12 cellular contexts compared by ENCODE assay signal in the genomic region with DNA sequence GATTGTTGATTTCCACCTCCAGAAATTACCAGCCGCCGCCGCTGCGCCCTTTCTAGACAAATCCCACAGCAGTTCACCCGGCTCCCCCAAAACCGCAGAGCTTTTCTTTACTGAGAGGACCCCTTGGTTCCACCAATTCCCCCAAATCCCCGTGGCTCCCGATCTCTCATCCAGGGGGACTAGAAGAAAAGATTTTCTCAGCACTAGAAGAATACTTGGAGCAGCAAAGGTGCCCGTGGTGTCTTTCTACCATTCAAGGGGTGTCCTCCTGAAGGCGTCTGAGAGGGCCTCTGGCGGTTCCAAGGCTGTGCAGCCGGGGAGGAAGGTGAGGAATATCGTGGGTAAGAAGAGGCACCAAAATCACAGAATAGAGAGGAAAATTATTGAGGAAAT. TPM values are rescaled to one million over a fixed set of nuclear protein-coding genes. Genes with fewer than 3 reads are reported as not detected.
A peak's percentile ranks its signal among the peaks of the same experiment; 100 is the strongest.
DNase-seq lines count a peak whose midpoint lies in the region; ATAC-seq, FAIRE-seq and TF ChIP-seq lines count a peak whose summit lies in the region.
"Had no signal": no experiment of that assay in that cellular context is flagged by ENCODE, and none has a peak within 500 bp of the region (broad histone marks: within the 10 kb centered on the region; RNA-seq: fewer than 3 reads in every experiment).

No MANE protein-coding gene starts in this region.

- DNase-seq in adrenal gland (peak in 2 of 7 donors; percentile 11 to 16), kidney (peak; percentile 53), amygdala (lab: John Stamatoyannopoulos, UW) (no peak)
- no peak for DNase-seq in activated T-helper 2 cell treated with anti-CD3 and anti-CD28 coated beads, Interferon-gamma antibody, Interleukin-2, Interleukin-4, amounts not matched to agents 10 μg/mL and 5 μg/mL and 100 μg/mL, durations not matched to agents 14 hours and 24 hours and 36 hours (ENCODE audit: low spot score)
- DNase-seq: activated naive CD8-positive, alpha-beta T cell treated with anti-CD3 and anti-CD28 coated beads, Interleukin-2, amount 50 U/mL, for 24 hours; erythroblast; NCI-H748 treated with DMSO at 0.1 percent for 48 hours; T-helper 1 cell had no signal

- no peak for TF ChIP-seq POLR2A in adrenal gland (IDR thresholded peaks at IDR 0.05)

- H3K4me1 Mint-ChIP-seq in activated T-helper 2 cell treated with anti-CD3 and anti-CD28 coated beads, Interferon-gamma antibody, Interleukin-2, Interleukin-4, amounts not matched to agents 10 μg/mL and 5 μg/mL and 100 μg/mL, durations not matched to agents 14 hours and 24 hours and 36 hours (ENCODE audit: low read depth): no peaks in the 10 kb centered on the region
- H3K4me1 Mint-ChIP-seq: activated naive CD8-positive, alpha-beta T cell treated with anti-CD3 and anti-CD28 coated beads, Interleukin-2, amount 50 U/mL, for 24 hours had no signal

- H3K4me1 ChIP-seq in adrenal gland (replicated peaks in 1 of 2): peaks cover 0 to 10% of the 10 kb centered on the region in 2 donors
- H3K4me1 ChIP-seq in kidney (ENCODE audit: control insufficient read depth in 1 of 2, insufficient read depth in 1 of 2, low read depth in 1 of 2, low read length in 2 of 2): peaks cover 24 to 29% of the 10 kb centered on the region in 2 donors
- peaks cover 45% of the 10 kb centered on the region for H3K4me1 ChIP-seq in stomach smooth muscle (ENCODE audit: control insufficient read depth, insufficient read depth, low read length)

- H3K9me3 Mint-ChIP-seq in activated T-helper 2 cell treated with anti-CD3 and anti-CD28 coated beads, Interferon-gamma antibody, Interleukin-2, Interleukin-4, amounts not matched to agents 10 μg/mL and 5 μg/mL and 100 μg/mL, durations not matched to agents 14 hours and 24 hours and 36 hours: no peaks in the 10 kb centered on the region
- H3K9me3 Mint-ChIP-seq: activated naive CD8-positive, alpha-beta T cell treated with anti-CD3 and anti-CD28 coated beads, Interleukin-2, amount 50 U/mL, for 24 hours; CD8-positive, alpha-beta T cell had no signal

- no peaks in the 10 kb centered on the region for H3K36me3 Mint-ChIP-seq in activated T-helper 2 cell treated with anti-CD3 and anti-CD28 coated beads, Interferon-gamma antibody, Interleukin-2, Interleukin-4, amounts not matched to agents 10 μg/mL and 5 μg/mL and 100 μg/mL, durations not matched to agents 14 hours and 24 hours and 36 hours (ENCODE audit: low read depth)
- H3K36me3 Mint-ChIP-seq: CD8-positive, alpha-beta T cell had no signal

- H3K36me3 ChIP-seq in adrenal gland (replicated peaks in 1 of 2) (no peaks in the 10 kb centered on the region), kidney (ENCODE audit: control insufficient read depth in 1 of 2, insufficient read depth in 2 of 2, low read length in 2 of 2) (no peaks in the 10 kb centered on the region), stomach smooth muscle (ENCODE audit: control insufficient read depth in 2 of 2, insufficient read depth in 2 of 2, low read length in 2 of 2) (peaks cover 0 to 3% of the 10 kb centered on the region in 2 donors)

- H3K9ac ChIP-seq in kidney (ENCODE audit: low read length in 2 of 2) (peak overlapping the region; percentile 85 to 89), stomach smooth muscle (ENCODE audit: low read length in 2 of 2) (peak overlapping the region; percentile 91 to 96)

- H3K4me3 ChIP-seq in adrenal gland: peak overlapping the region in 1 of 4 donors; percentile 44
- H3K4me3 ChIP-seq in kidney (ENCODE audit: low read length in 2 of 2): peak overlapping the region; percentile 61 to 64
- peak overlapping the region; percentile 77 to 93 for H3K4me3 ChIP-seq in stomach smooth muscle (ENCODE audit: low read length in 2 of 2)

- no peak overlapping the region for H3K27ac Mint-ChIP-seq in activated T-helper 2 cell treated with anti-CD3 and anti-CD28 coated beads, Interferon-gamma antibody, Interleukin-2, Interleukin-4, amounts not matched to agents 10 μg/mL and 5 μg/mL and 100 μg/mL, durations not matched to agents 14 hours and 24 hours and 36 hours
- H3K27ac Mint-ChIP-seq: activated naive CD8-positive, alpha-beta T cell treated with anti-CD3 and anti-CD28 coated beads, Interleukin-2, amount 50 U/mL, for 24 hours; CD8-positive, alpha-beta T cell had no signal

- intact Hi-C loops in adrenal gland (cut with DNase I) (no loop called here), kidney (cut with DNase I) (no loop called here)
- intact Hi-C loops in activated T-helper 2 cell treated with anti-CD3 and anti-CD28 coated beads, Interferon-gamma antibody, Interleukin-2, Interleukin-4, amounts not matched to agents 10 μg/mL and 5 μg/mL and 100 μg/mL, durations not matched to agents 14 hours and 24 hours and 36 hours (cut with micrococcal nuclease): no loop called here

- H3K9me3 ChIP-seq in adrenal gland (replicated peaks in 1 of 3) (no peaks in the 10 kb centered on the region), kidney (ENCODE audit: control insufficient read depth in 1 of 2, low read length in 2 of 2) (no peaks in the 10 kb centered on the region), stomach smooth muscle (ENCODE audit: control insufficient read depth in 2 of 2, low read length in 2 of 2) (no peaks in the 10 kb centered on the region)

- peaks cover 3% of the 10 kb centered on the region for H3K27me3 Mint-ChIP-seq in activated T-helper 2 cell treated with anti-CD3 and anti-CD28 coated beads, Interferon-gamma antibody, Interleukin-2, Interleukin-4, amounts not matched to agents 10 μg/mL and 5 μg/mL and 100 μg/mL, durations not matched to agents 14 hours and 24 hours and 36 hours (ENCODE audit: low read depth)

- FAIRE-seq in kidney (lab: Jason Lieb, UNC): no peak

- H3K27me3 ChIP-seq in adrenal gland: no peaks in the 10 kb centered on the region
- no peaks in the 10 kb centered on the region for H3K27me3 ChIP-seq in stomach smooth muscle (ENCODE audit: control insufficient read depth in 1 of 2, insufficient read depth in 2 of 2, low read length in 2 of 2)

- no peak for ATAC-seq in HG03457 (IDR thresholded peaks at IDR 0.05; ENCODE audit: unreplicated experiment)
- ATAC-seq: activated naive CD8-positive, alpha-beta T cell treated with anti-CD3 and anti-CD28 coated beads, Interleukin-2, amount 50 U/mL, for 24 hours; CD8-positive, alpha-beta T cell had no signal

- no peak for TF ChIP-seq CTCF in adrenal gland (IDR thresholded peaks at IDR 0.05)
- TF ChIP-seq CTCF in kidney (IDR thresholded peaks at IDR 0.05; ENCODE audit: borderline replicate concordance, extremely low read depth, insufficient read depth): no peak

- 65 to 73% (median 67%) methylated on average over 13 of the region's 13 CpGs for WGBS in adrenal gland, 4 donors

- H3K27ac ChIP-seq in adrenal gland (peak overlapping the region in 4 of 5 donors; percentile 53 to 91 (median 72)), kidney (ENCODE audit: low read depth in 2 of 2, low read length in 2 of 2) (peak overlapping the region; percentile 96), stomach smooth muscle (ENCODE audit: low read length) (peak overlapping the region; percentile 98)

- no peak overlapping the region for H3K4me3 Mint-ChIP-seq in activated T-helper 2 cell treated with anti-CD3 and anti-CD28 coated beads, Interferon-gamma antibody, Interleukin-2, Interleukin-4, amounts not matched to agents 10 μg/mL and 5 μg/mL and 100 μg/mL, durations not matched to agents 14 hours and 24 hours and 36 hours (ENCODE audit: low read depth)
- H3K4me3 Mint-ChIP-seq: activated naive CD8-positive, alpha-beta T cell treated with anti-CD3 and anti-CD28 coated beads, Interleukin-2, amount 50 U/mL, for 24 hours; CD8-positive, alpha-beta T cell had no signal

RNA-seq across cellular contexts. Expression of a gene that starts 13.5 kb away (rescaled TPM):
- 1 to 10 TPM in 5 of 8 donors, under 1 TPM in 2, not detected in 1; 0.41 to 1.9 (median 1.1) TPM for total RNA-seq in adrenal gland
- 1 to 10 TPM; 1.2 to 2.8 (median 2.0) TPM for polyA plus RNA-seq in adrenal gland
- total RNA-seq in kidney: 2.9 TPM
- 1.3 TPM for polyA plus RNA-seq in kidney (ENCODE audit: insufficient read depth, low read depth, low replicate concordance)
- total RNA-seq in activated T-helper 2 cell treated with anti-CD3 and anti-CD28 coated beads, Interferon-gamma antibody, Interleukin-2, Interleukin-4, amounts not matched to agents 10 μg/mL and 5 μg/mL and 100 μg/mL, durations not matched to agents 14 hours and 24 hours and 36 hours: not detected in 2 replicates
- total RNA-seq: CD8-positive, alpha-beta T cell had no signal

RNA-seq across cellular contexts. Expression of a gene that starts 14.5 kb away (rescaled TPM):
- total RNA-seq in adrenal gland (10 to 100 TPM in 1 of 8 donors, 1 to 10 TPM in 7; 3.5 to 10.9 (median 5.6) TPM), kidney (11.2 TPM)
- polyA plus RNA-seq in adrenal gland (10 to 100 TPM in 2 of 3 donors, 1 to 10 TPM in 1; 9.3 to 12.6 (median 11.3) TPM), kidney (ENCODE audit: insufficient read depth, low read depth, low replicate concordance) (13.0 TPM)
- not detected in 2 replicates for total RNA-seq in activated T-helper 2 cell treated with anti-CD3 and anti-CD28 coated beads, Interferon-gamma antibody, Interleukin-2, Interleukin-4, amounts not matched to agents 10 μg/mL and 5 μg/mL and 100 μg/mL, durations not matched to agents 14 hours and 24 hours and 36 hours

RNA-seq across cellular contexts. Expression of a gene that starts 20.2 kb away (rescaled TPM):
- total RNA-seq in adrenal gland (1 to 10 TPM in 2 of 8 donors, under 1 TPM in 5, not detected in 1; 0.18 to 1.1 (median 0.90) TPM), kidney (2.4 TPM)
- polyA plus RNA-seq in adrenal gland (under 1 TPM; 0.30 to 0.97 (median 0.32) TPM), kidney (ENCODE audit: insufficient read depth, low read depth, low replicate concordance) (1.1 TPM)
- total RNA-seq in activated T-helper 2 cell treated with anti-CD3 and anti-CD28 coated beads, Interferon-gamma antibody, Interleukin-2, Interleukin-4, amounts not matched to agents 10 μg/mL and 5 μg/mL and 100 μg/mL, durations not matched to agents 14 hours and 24 hours and 36 hours: 0.11 and 0.16 TPM in 2 replicates
- total RNA-seq: skeletal muscle tissue had no signal

RNA-seq across cellular contexts. Expression of a gene that starts 27.5 kb away (rescaled TPM):
- total RNA-seq in adrenal gland (100 to 1,000 TPM in 1 of 8 donors, 10 to 100 TPM in 7; 39.2 to 132 (median 65.7) TPM), kidney (38.0 TPM)
- polyA plus RNA-seq in adrenal gland (10 to 100 TPM; 21.8 to 42.0 (median 25.9) TPM), kidney (ENCODE audit: insufficient read depth, low read depth, low replicate concordance) (19.4 TPM)
- not detected in 2 replicates for total RNA-seq in activated T-helper 2 cell treated with anti-CD3 and anti-CD28 coated beads, Interferon-gamma antibody, Interleukin-2, Interleukin-4, amounts not matched to agents 10 μg/mL and 5 μg/mL and 100 μg/mL, durations not matched to agents 14 hours and 24 hours and 36 hours

RNA-seq across cellular contexts. Expression of a gene that starts 31.6 kb away (rescaled TPM):
- total RNA-seq in adrenal gland (10 to 100 TPM in 7 of 8 donors, 1 to 10 TPM in 1; 8.5 to 27.2 (median 16.8) TPM), kidney (22.0 TPM)
- polyA plus RNA-seq in adrenal gland (1 to 10 TPM; 1.3 to 5.6 (median 1.4) TPM), kidney (ENCODE audit: insufficient read depth, low read depth, low replicate concordance) (1.1 TPM)
- total RNA-seq in activated T-helper 2 cell treated with anti-CD3 and anti-CD28 coated beads, Interferon-gamma antibody, Interleukin-2, Interleukin-4, amounts not matched to agents 10 μg/mL and 5 μg/mL and 100 μg/mL, durations not matched to agents 14 hours and 24 hours and 36 hours: not detected in 2 replicates
- total RNA-seq: CD8-positive, alpha-beta T cell had no signal
